Comparison of ENCODE assay signal across 1 cellular context in the genomic region with DNA sequence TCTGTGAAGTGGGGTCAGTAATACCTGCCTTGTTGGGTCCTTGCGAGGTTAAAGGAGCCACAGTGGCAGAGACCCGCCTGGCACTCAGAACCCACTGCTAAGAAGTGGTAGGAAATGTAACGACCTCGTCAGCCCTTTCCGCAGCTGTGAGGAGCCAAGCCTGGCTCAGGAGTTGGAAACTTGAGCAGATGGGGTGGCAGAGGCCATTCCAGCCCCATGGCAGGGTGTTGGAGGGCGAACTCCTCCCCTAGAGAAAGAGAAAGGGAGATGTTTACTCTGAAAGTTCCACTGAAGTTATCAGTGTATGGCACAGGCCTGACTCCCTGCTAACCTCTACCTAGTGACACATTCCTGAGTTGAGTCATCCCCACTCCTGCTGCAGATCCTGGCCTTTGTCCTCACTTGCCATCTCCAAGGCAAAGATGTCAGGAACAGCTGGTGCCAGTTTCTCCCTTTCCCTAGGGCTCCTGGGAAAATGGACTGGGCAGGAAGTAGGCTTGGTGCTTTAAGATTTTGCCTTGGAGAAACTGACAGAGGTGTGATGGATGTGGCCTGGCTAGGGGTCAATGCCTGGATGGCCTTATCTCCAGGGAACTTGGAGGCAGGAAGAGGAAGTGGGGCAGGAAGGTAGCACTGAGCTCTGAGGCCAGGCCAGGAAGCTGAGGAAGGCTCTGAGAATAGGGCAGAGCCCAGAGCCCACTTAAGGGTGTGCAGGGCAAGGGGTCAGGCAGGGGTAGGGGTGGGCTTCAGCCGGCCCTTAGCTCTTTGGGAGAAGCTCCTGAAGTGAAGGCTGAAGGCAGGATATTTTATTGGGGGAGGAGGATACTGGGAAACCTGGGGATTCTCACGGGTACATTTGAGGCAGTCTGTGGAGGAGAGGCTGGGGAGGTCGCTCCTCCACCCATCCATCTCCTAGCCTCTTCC.
A peak's percentile ranks its signal among the peaks of the same experiment; 100 is the strongest.
TF ChIP-seq lines count a peak whose summit lies in the region.

No MANE protein-coding gene starts in this region.

TF ChIP-seq in HepG2, 621 proteins besides CTCF, POLR2A, EP300 and RAD21 (continued from another document and continues in another):
- TF ChIP-seq RCOR2 (CRISPR knock-in tag; IDR thresholded peaks at IDR 0.05) (peak; percentile 64), ZNF367 (CRISPR knock-in tag; IDR thresholded peaks at IDR 0.05; ENCODE audit: borderline replicate concordance) (no peak), MATR3 (CRISPR knock-in tag; IDR thresholded peaks at IDR 0.05) (no peak), ZNF670 (CRISPR knock-in tag; IDR thresholded peaks at IDR 0.05; ENCODE audit: borderline replicate concordance) (peak; percentile 93; the same call in 1 of the 2 replicates), TOPORS (CRISPR knock-in tag; IDR thresholded peaks at IDR 0.05) (no peak; the same call in 1 of the 2 replicates), ZNF841 (CRISPR knock-in tag; IDR thresholded peaks at IDR 0.05; ENCODE audit: borderline replicate concordance) (no peak), SNAI1 (CRISPR knock-in tag; IDR thresholded peaks at IDR 0.05; ENCODE audit: borderline replicate concordance) (0 out of 2 replicates have a peak, but pooled peaks have one; percentile 34), PCBP1 (IDR thresholded peaks at IDR 0.05; ENCODE audit: borderline replicate concordance, low read depth, low read length) (no peak), TEAD3 (CRISPR knock-in tag; optimal IDR thresholded peaks at IDR 0.05; ENCODE audit: borderline replicate concordance) (peak; percentile 99), ZNF792 (CRISPR knock-in tag; IDR thresholded peaks at IDR 0.05) (peak; percentile 96), SIX1 (CRISPR knock-in tag; IDR thresholded peaks at IDR 0.05; ENCODE audit: borderline replicate concordance) (no peak), ELF1 (CRISPR knock-in tag; IDR thresholded peaks at IDR 0.05) (peak; percentile 77), SETDB1 (CRISPR knock-in tag; IDR thresholded peaks at IDR 0.05; ENCODE audit: borderline replicate concordance) (no peak), BHLHE40 (IDR thresholded peaks at IDR 0.05; ENCODE audit: low read length) (peak; percentile 79), ARNT (IDR thresholded peaks at IDR 0.05) (no peak), SMC3 (IDR thresholded peaks at IDR 0.05; ENCODE audit: low read length) (peak; percentile 39), SIN3A (IDR thresholded peaks at IDR 0.05; ENCODE audit: borderline replicate concordance, low read depth, low read length) (peak; percentile 86; the same call in 1 of the 2 replicates), IRX3 (CRISPR knock-in tag; IDR thresholded peaks at IDR 0.05; ENCODE audit: borderline replicate concordance, low read depth) (0 out of 2 replicates have a peak, but pooled peaks have one; percentile 34), ZNF354B (CRISPR knock-in tag; IDR thresholded peaks at IDR 0.05) (no peak), HNF4A (CRISPR knock-in tag; IDR thresholded peaks at IDR 0.05) (peak; percentile 83), ZBTB1 (CRISPR knock-in tag; IDR thresholded peaks at IDR 0.05; ENCODE audit: borderline replicate concordance) (no peak), ZNF383 (CRISPR knock-in tag; IDR thresholded peaks at IDR 0.05; ENCODE audit: borderline replicate concordance) (peak; percentile 95; the same call in 1 of the 2 replicates), TCF12 (IDR thresholded peaks at IDR 0.05) (no peak), TCF12 (CRISPR knock-in tag; IDR thresholded peaks at IDR 0.05) (no peak), NFE2L1 (CRISPR knock-in tag; IDR thresholded peaks at IDR 0.05; ENCODE audit: borderline replicate concordance) (no peak), ZNF672 (CRISPR knock-in tag; IDR thresholded peaks at IDR 0.05) (no peak)
- TF ChIP-seq, protein P1, sequence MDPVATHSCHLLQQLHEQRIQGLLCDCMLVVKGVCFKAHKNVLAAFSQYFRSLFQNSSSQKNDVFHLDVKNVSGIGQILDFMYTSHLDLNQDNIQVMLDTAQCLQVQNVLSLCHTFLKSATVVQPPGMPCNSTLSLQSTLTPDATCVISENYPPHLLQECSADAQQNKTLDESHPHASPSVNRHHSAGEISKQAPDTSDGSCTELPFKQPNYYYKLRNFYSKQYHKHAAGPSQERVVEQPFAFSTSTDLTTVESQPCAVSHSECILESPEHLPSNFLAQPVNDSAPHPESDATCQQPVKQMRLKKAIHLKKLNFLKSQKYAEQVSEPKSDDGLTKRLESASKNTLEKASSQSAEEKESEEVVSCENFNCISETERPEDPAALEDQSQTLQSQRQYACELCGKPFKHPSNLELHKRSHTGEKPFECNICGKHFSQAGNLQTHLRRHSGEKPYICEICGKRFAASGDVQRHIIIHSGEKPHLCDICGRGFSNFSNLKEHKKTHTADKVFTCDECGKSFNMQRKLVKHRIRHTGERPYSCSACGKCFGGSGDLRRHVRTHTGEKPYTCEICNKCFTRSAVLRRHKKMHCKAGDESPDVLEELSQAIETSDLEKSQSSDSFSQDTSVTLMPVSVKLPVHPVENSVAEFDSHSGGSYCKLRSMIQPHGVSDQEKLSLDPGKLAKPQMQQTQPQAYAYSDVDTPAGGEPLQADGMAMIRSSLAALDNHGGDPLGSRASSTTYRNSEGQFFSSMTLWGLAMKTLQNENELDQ (CRISPR knock-in tag; IDR thresholded peaks at IDR 0.05; ENCODE audit: borderline replicate concordance), result no peak
- TF ChIP-seq, protein P2, sequence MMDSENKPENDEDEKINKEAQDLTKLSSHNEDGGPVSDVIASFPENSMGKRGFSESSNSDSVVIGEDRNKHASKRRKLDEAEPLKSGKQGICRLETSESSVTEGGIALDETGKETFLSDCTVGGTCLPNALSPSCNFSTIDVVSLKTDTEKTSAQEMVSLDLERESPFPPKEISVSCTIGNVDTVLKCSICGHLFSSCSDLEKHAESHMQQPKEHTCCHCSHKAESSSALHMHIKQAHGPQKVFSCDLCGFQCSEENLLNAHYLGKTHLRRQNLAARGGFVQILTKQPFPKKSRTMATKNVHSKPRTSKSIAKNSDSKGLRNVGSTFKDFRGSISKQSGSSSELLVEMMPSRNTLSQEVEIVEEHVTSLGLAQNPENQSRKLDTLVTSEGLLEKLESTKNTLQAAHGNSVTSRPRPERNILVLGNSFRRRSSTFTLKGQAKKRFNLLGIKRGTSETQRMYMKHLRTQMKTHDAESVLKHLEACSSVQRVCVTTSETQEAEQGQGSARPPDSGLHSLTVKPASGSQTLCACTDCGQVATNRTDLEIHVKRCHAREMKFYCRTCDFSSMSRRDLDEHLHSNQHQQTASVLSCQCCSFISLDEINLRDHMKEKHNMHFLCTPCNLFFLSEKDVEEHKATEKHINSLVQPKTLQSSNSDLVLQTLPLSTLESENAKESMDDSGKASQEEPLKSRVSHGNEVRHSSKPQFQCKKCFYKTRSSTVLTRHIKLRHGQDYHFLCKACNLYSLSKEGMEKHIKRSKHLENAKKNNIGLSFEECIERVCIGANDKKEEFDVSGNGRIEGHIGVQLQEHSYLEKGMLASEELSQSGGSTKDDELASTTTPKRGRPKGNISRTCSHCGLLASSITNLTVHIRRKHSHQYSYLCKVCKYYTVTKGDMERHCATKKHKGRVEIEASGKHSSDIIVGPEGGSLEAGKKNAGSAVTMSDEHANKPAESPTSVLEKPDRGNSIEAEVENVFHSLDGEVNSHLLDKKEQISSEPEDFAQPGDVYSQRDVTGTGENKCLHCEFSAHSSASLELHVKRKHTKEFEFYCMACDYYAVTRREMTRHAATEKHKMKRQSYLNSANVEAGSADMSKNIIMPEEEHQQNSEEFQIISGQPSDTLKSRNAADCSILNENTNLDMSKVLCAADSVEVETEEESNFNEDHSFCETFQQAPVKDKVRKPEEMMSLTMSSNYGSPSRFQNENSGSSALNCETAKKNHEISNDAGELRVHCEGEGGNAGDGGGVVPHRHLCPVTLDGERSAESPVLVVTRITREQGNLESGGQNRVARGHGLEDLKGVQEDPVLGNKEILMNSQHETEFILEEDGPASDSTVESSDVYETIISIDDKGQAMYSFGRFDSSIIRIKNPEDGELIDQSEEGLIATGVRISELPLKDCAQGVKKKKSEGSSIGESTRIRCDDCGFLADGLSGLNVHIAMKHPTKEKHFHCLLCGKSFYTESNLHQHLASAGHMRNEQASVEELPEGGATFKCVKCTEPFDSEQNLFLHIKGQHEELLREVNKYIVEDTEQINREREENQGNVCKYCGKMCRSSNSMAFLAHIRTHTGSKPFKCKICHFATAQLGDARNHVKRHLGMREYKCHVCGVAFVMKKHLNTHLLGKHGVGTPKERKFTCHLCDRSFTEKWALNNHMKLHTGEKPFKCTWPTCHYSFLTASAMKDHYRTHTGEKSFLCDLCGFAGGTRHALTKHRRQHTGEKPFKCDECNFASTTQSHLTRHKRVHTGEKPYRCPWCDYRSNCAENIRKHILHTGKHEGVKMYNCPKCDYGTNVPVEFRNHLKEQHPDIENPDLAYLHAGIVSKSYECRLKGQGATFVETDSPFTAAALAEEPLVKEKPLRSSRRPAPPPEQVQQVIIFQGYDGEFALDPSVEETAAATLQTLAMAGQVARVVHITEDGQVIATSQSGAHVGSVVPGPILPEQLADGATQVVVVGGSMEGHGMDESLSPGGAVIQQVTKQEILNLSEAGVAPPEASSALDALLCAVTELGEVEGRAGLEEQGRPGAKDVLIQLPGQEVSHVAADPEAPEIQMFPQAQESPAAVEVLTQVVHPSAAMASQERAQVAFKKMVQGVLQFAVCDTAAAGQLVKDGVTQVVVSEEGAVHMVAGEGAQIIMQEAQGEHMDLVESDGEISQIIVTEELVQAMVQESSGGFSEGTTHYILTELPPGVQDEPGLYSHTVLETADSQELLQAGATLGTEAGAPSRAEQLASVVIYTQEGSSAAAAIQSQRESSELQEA (CRISPR knock-in tag; IDR thresholded peaks at IDR 0.05; ENCODE audit: not compliant biosample characterization), result peak; percentile 41
- TF ChIP-seq, protein P3, sequence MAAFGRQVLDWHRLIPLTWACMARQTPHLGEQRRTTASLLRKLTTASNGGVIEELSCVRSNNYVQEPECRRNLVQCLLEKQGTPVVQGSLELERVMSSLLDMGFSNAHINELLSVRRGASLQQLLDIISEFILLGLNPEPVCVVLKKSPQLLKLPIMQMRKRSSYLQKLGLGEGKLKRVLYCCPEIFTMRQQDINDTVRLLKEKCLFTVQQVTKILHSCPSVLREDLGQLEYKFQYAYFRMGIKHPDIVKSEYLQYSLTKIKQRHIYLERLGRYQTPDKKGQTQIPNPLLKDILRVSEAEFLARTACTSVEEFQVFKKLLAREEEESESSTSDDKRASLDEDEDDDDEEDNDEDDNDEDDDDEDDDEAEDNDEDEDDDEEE (CRISPR knock-in tag; IDR thresholded peaks at IDR 0.05), result peak; percentile 72; the same call in 1 of the 2 replicates
- TF ChIP-seq, protein P4, sequence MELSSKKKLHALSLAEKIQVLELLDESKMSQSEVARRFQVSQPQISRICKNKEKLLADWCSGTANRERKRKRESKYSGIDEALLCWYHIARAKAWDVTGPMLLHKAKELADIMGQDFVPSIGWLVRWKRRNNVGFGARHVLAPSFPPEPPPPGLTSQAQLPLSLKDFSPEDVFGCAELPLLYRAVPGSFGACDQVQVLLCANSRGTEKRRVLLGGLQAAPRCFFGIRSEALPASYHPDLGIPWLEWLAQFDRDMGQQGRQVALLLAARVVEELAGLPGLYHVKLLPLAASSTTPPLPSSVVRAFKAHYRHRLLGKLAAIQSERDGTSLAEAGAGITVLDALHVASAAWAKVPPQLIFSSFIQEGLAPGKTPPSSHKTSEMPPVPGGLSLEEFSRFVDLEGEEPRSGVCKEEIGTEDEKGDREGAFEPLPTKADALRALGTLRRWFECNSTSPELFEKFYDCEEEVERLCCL (CRISPR knock-in tag; IDR thresholded peaks at IDR 0.05; ENCODE audit: borderline replicate concordance), result no peak
- TF ChIP-seq, protein P5, sequence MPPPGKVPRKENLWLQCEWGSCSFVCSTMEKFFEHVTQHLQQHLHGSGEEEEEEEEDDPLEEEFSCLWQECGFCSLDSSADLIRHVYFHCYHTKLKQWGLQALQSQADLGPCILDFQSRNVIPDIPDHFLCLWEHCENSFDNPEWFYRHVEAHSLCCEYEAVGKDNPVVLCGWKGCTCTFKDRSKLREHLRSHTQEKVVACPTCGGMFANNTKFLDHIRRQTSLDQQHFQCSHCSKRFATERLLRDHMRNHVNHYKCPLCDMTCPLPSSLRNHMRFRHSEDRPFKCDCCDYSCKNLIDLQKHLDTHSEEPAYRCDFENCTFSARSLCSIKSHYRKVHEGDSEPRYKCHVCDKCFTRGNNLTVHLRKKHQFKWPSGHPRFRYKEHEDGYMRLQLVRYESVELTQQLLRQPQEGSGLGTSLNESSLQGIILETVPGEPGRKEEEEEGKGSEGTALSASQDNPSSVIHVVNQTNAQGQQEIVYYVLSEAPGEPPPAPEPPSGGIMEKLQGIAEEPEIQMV (CRISPR knock-in tag; IDR thresholded peaks at IDR 0.05; ENCODE audit: low read depth), result peak; percentile 16
- TF ChIP-seq, protein P6, sequence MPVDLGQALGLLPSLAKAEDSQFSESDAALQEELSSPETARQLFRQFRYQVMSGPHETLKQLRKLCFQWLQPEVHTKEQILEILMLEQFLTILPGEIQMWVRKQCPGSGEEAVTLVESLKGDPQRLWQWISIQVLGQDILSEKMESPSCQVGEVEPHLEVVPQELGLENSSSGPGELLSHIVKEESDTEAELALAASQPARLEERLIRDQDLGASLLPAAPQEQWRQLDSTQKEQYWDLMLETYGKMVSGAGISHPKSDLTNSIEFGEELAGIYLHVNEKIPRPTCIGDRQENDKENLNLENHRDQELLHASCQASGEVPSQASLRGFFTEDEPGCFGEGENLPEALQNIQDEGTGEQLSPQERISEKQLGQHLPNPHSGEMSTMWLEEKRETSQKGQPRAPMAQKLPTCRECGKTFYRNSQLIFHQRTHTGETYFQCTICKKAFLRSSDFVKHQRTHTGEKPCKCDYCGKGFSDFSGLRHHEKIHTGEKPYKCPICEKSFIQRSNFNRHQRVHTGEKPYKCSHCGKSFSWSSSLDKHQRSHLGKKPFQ (CRISPR knock-in tag; IDR thresholded peaks at IDR 0.05; ENCODE audit: insufficient replicate concordance), result no peak
- TF ChIP-seq, protein P7, sequence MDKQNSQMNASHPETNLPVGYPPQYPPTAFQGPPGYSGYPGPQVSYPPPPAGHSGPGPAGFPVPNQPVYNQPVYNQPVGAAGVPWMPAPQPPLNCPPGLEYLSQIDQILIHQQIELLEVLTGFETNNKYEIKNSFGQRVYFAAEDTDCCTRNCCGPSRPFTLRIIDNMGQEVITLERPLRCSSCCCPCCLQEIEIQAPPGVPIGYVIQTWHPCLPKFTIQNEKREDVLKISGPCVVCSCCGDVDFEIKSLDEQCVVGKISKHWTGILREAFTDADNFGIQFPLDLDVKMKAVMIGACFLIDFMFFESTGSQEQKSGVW (CRISPR knock-in tag; IDR thresholded peaks at IDR 0.05; ENCODE audit: borderline replicate concordance), result no peak
- TF ChIP-seq, protein P8, sequence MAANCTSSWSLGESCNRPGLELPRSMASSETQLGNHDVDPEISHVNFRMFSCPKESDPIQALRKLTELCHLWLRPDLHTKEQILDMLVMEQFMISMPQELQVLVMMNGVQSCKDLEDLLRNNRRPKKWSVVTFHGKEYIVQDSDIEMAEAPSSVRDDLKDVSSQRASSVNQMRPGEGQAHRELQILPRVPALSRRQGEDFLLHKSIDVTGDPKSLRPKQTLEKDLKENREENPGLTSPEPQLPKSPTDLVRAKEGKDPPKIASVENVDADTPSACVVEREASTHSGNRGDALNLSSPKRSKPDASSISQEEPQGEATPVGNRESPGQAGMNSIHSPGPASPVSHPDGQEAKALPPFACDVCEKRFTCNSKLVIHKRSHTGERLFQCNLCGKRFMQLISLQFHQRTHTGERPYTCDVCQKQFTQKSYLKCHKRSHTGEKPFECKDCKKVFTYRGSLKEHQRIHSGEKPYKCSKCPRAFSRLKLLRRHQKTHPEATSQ (CRISPR knock-in tag; IDR thresholded peaks at IDR 0.05; ENCODE audit: borderline replicate concordance), result no peak; the same call in 1 of the 2 replicates
